Comparison of ENCODE assay signal across 27 cellular contexts in the genomic region with DNA sequence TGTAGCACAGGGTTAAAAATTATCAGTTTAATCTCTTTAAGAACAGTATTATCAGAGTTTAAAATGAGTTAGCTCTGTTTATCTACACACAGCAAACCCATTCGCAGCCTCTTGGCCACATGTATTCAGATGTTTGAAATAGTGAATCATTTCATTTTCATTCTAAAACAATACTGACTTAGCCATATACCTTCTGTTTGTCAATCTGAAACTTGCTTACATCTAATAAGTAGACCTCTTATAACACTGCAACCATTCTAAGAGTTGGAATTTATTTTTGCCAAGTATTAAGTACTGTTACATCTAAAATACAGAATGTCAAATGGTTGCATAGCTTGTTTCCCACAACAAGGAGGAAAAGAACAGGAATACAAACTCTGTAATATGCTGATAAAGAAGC. TPM values are rescaled to one million over a fixed set of nuclear protein-coding genes. Genes with fewer than 3 reads are reported as not detected.
A peak's percentile ranks its signal among the peaks of the same experiment; 100 is the strongest.
DNase-seq lines count a peak whose midpoint lies in the region; ATAC-seq and TF ChIP-seq lines count a peak whose summit lies in the region.
"Had no signal": no experiment of that assay in that cellular context is flagged by ENCODE, and none has a peak within 500 bp of the region (broad histone marks: within the 10 kb centered on the region; RNA-seq: fewer than 3 reads in every experiment).

No MANE protein-coding gene starts in this region.

- H3K4me1 Mint-ChIP-seq in T-helper 17 cell = no peaks in the 10 kb centered on the region
- H3K4me1 Mint-ChIP-seq in glutamatergic neuron (ENCODE audit: low read depth, unreplicated experiment) = peaks cover 11% of the 10 kb centered on the region
- H3K4me1 Mint-ChIP-seq in stimulated activated naive B cell treated with anti-CD40 and anti-IgM and Interleukin-4, amounts not matched to agents 10 μg/mL and 1 μg/mL and 100 μg/mL, for 72 hours = peaks cover 0 to under 1% of the 10 kb centered on the region in 2 donors

- H3K27me3 Mint-ChIP-seq in T-helper 17 cell (no peaks in the 10 kb centered on the region), glutamatergic neuron (ENCODE audit: unreplicated experiment) (no peaks in the 10 kb centered on the region)
- no peaks in the 10 kb centered on the region for H3K27me3 Mint-ChIP-seq in stimulated activated naive B cell treated with anti-CD40 and anti-IgM and Interleukin-4, amounts not matched to agents 10 μg/mL and 1 μg/mL and 100 μg/mL, for 72 hours
- H3K27me3 Mint-ChIP-seq: CD4-positive, alpha-beta memory T cell had no signal

- H3K4me3 Mint-ChIP-seq in T-helper 17 cell (no peak overlapping the region), glutamatergic neuron (ENCODE audit: unreplicated experiment) (no peak overlapping the region)
- no peak overlapping the region for H3K4me3 Mint-ChIP-seq in stimulated activated naive B cell treated with anti-CD40 and anti-IgM and Interleukin-4, amounts not matched to agents 10 μg/mL and 1 μg/mL and 100 μg/mL, for 72 hours
- H3K4me3 Mint-ChIP-seq: CD4-positive, alpha-beta memory T cell; H9 had no signal

- no peak overlapping the region for H3K4me3 ChIP-seq in sigmoid colon
- H3K4me3 ChIP-seq: GM23248, K562, SJSA1 had no signal

- no peaks in the 10 kb centered on the region for H3K4me1 ChIP-seq in sigmoid colon
- H3K4me1 ChIP-seq: Caco-2, SJSA1 had no signal

- no peak for TF ChIP-seq EP300 in sigmoid colon (IDR thresholded peaks at IDR 0.05)

- no peaks in the 10 kb centered on the region for H3K27me3 ChIP-seq in sigmoid colon
- H3K27me3 ChIP-seq: SJSA1 had no signal

- H3K36me3 Mint-ChIP-seq in T-helper 17 cell (ENCODE audit: low read depth) = peaks cover 2% of the 10 kb centered on the region
- H3K36me3 Mint-ChIP-seq in glutamatergic neuron (ENCODE audit: unreplicated experiment) = no peaks in the 10 kb centered on the region
- H3K36me3 Mint-ChIP-seq in stimulated activated naive B cell treated with anti-CD40 and anti-IgM and Interleukin-4, amounts not matched to agents 10 μg/mL and 1 μg/mL and 100 μg/mL, for 72 hours = peaks cover 8 to 9% of the 10 kb centered on the region in 2 donors

- TF ChIP-seq CTCF in glutamatergic neuron (IDR thresholded peaks at IDR 0.05; ENCODE audit: partially characterized antibody, unreplicated experiment) (no peak), sigmoid colon (IDR thresholded peaks at IDR 0.05) (no peak)

- intact Hi-C loops in sigmoid colon (cut with DNase I) = loop anchor here (10.0 kb wide), 1 partner anchor 515 kb away; no protein-coding TSS in a partner anchor

- ATAC-seq in activated CD4-positive, CD25-positive, alpha-beta regulatory T cell treated with anti-CD3 and anti-CD28 coated beads, Interleukin-2, amount 50 U/mL, for 24 hours = peak; percentile 63 to 79
- no peak for ATAC-seq in T-helper 17 cell
- ATAC-seq in stimulated activated naive B cell treated with anti-CD40 and anti-IgM and Interleukin-4, amounts not matched to agents 10 μg/mL and 1 μg/mL and 100 μg/mL, for 72 hours (replicated peaks) = no peak
- ATAC-seq: PC-3 had no signal

- peak overlapping the region; percentile 16 for H3K27ac Mint-ChIP-seq in T-helper 17 cell
- peak overlapping the region; percentile 28 for H3K27ac Mint-ChIP-seq in glutamatergic neuron (ENCODE audit: unreplicated experiment)
- no peak overlapping the region for H3K27ac Mint-ChIP-seq in stimulated activated naive B cell treated with anti-CD40 and anti-IgM and Interleukin-4, amounts not matched to agents 10 μg/mL and 1 μg/mL and 100 μg/mL, for 72 hours

- 77 to 84% methylated on average over 1 of the region's 1 CpG for WGBS in sigmoid colon, 2 donors

- no peak for DNase-seq in activated CD4-positive, CD25-positive, alpha-beta regulatory T cell treated with anti-CD3 and anti-CD28 coated beads, Interleukin-2, amount 50 U/mL, for 72 hours
- DNase-seq in T-helper 17 cell (no peak), glutamatergic neuron (no peak), sigmoid colon (no peak), amniotic stem cell (lab: John Stamatoyannopoulos, UW) (no peak)
- no peak for DNase-seq in stimulated activated naive B cell treated with anti-CD40 and anti-IgM and Interleukin-4, amounts not matched to agents 10 μg/mL and 1 μg/mL and 100 μg/mL, for 72 hours
- DNase-seq: 8988T; Caco-2; CD4-positive, alpha-beta memory T cell; DMS79; EL; GF-D8; GM23248; H9; MV-4-11; NCI-H1105 treated with DMSO at 0.1 percent for 48 hours; NCI-H146; NCI-H1930; NCI-H2107; NCI-H446 treated with DMSO at 0.1 percent for 48 hours; NCI-H526; NK-92 treated with Interleukin-12 subunit alpha and Interleukin-12 subunit beta, amount 100 ng/mL, for 24 hours; PC-3 had no signal

- no peaks in the 10 kb centered on the region for H3K9me3 Mint-ChIP-seq in glutamatergic neuron (ENCODE audit: unreplicated experiment)
- H3K9me3 Mint-ChIP-seq in stimulated activated naive B cell treated with anti-CD40 and anti-IgM and Interleukin-4, amounts not matched to agents 10 μg/mL and 1 μg/mL and 100 μg/mL, for 72 hours = no peaks in the 10 kb centered on the region
- H3K9me3 Mint-ChIP-seq: CD4-positive, alpha-beta memory T cell; H9 had no signal

- peaks cover 0 to 46% (median 8%) of the 10 kb centered on the region in 4 donors for H3K36me3 ChIP-seq in sigmoid colon

- no peak overlapping the region for H3K27ac ChIP-seq in sigmoid colon
- H3K27ac ChIP-seq: GM23248, SJSA1 had no signal

- H3K9me3 ChIP-seq in T-helper 17 cell (ENCODE audit: control insufficient read depth, low read length, poor library complexity, severe bottlenecking) = no peaks in the 10 kb centered on the region
- no peaks in the 10 kb centered on the region for H3K9me3 ChIP-seq in sigmoid colon
- H3K9me3 ChIP-seq: Caco-2, SJSA1 had no signal

- TF ChIP-seq POLR2A in sigmoid colon (IDR thresholded peaks at IDR 0.05) = no peak

RNA-seq across cellular contexts. Expression of gene ANGEL2, which starts 25.4 kb away (rescaled TPM):
- 10 to 100 TPM; 47.3 to 55.3 TPM for total RNA-seq in T-helper 17 cell
- 33.1 TPM for total RNA-seq in glutamatergic neuron (ENCODE audit: unreplicated experiment)
- total RNA-seq in sigmoid colon = 10 to 100 TPM; 37.9 to 57.8 (median 44.8) TPM
- polyA plus RNA-seq in sigmoid colon = 10 to 100 TPM; 10.8 to 13.4 (median 12.9) TPM

RNA-seq across cellular contexts. Expression of gene VASH2, which starts 39.9 kb away (rescaled TPM):
- total RNA-seq in T-helper 17 cell (under 1 TPM; 0.07 to 0.55 TPM), glutamatergic neuron (ENCODE audit: unreplicated experiment) (59.8 TPM), sigmoid colon (1 to 10 TPM in 2 of 4 donors, under 1 TPM in 2; 0.16 to 2.1 (median 0.83) TPM)
- polyA plus RNA-seq in sigmoid colon = under 1 TPM; under 0.01 to 0.86 (median 0.23) TPM
- total RNA-seq: CD4-positive, alpha-beta memory T cell; GM23248; MCF 10A had no signal

Comparison
In these comparisons a context has a peak if more than half of its experiments do, and no peak if none do; other contexts are left out.
1. ATAC-seq: peak in activated CD4-positive, CD25-positive, alpha-beta regulatory T cell treated with anti-CD3 and anti-CD28 coated beads, Interleukin-2, amount 50 U/mL, for 24 hours (2 of 2); none in T-helper 17 cell (single experiment) and stimulated activated naive B cell treated with anti-CD40 and anti-IgM and Interleukin-4, amounts not matched to agents 10 μg/mL and 1 μg/mL and 100 μg/mL, for 72 hours (0 of 2).
2. RNA of gene VASH2, which starts 39.9 kb away (total RNA-seq): 59.8 TPM in glutamatergic neuron (single experiment); 0.16 to 2.1 TPM in sigmoid colon and 0.07 to 0.55 TPM in T-helper 17 cell; every median in the first group is over 10 times any median in the second.